ENCODE assay signal across 1 cellular context in the genomic region with DNA sequence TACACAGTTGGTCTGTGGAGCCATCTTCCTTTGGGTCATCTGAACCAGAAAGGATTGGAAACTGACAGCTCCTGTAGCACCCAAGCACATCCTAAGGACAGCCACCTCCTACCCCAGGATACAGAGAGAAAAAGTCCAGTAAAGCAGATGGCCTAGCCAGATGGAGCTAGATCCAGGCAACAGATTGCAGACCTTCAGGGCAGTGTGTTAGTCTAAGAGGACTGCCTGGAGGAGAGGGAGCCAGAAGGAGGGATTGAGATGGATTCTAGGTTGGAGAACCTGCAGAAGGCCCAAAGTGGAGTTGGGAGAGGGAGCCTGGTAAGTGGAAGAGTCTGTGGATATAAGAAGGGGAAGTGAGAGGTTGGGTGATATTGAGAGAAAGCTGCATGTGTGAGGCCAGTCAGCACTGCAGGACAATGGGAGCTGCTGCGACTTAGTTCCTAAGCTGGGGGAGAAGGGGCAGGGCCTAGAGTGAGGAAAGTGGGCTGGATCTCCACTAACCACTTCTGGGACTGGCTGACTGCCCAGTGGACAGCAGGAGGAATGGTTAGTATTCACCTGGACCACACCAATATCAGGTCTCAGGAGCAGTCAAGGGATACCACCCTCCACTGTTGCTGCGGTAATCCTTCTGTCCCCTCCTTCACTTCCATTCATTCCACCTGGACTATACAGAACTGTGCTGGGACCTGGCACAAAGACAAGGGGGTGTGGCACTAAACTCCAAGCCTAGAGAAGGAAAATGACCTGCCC.
TF ChIP-seq lines count a peak whose summit lies in the region.

No MANE protein-coding gene starts in this region.

TF ChIP-seq in H1, 55 proteins besides CTCF, POLR2A, EP300 and RAD21:
- no peak for TF ChIP-seq TBP (IDR thresholded peaks at IDR 0.05; ENCODE audit: low read depth, low read length)
- no peak for TF ChIP-seq YY1 (IDR thresholded peaks at IDR 0.05; ENCODE audit: low read depth, low read length)
- TF ChIP-seq, protein P1, sequence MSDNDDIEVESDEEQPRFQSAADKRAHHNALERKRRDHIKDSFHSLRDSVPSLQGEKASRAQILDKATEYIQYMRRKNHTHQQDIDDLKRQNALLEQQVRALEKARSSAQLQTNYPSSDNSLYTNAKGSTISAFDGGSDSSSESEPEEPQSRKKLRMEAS (IDR thresholded peaks at IDR 0.05) = no peak
- no peak for TF ChIP-seq TAF7 (optimal IDR thresholded peaks at IDR 0.05; ENCODE audit: borderline replicate concordance, low read depth, low read length)
- no peak for TF ChIP-seq KDM5A (IDR thresholded peaks at IDR 0.05; ENCODE audit: low read length)
- TF ChIP-seq TCF12 (IDR thresholded peaks at IDR 0.05; ENCODE audit: low read depth, low read length) = no peak
- no peak for TF ChIP-seq KDM4A (IDR thresholded peaks at IDR 0.05; ENCODE audit: low read depth, low read length, severe bottlenecking)
- no peak for TF ChIP-seq SIN3A (conservative IDR thresholded peaks at IDR 0.05 in 1 of 2, IDR thresholded peaks at IDR 0.05 in 1 of 2; ENCODE audit: low read depth in 1 of 2, low read length in 2 of 2)
- no peak for TF ChIP-seq RBBP5 (IDR thresholded peaks at IDR 0.05; ENCODE audit: borderline replicate concordance, low read depth, low read length)
- no peak for TF ChIP-seq EGR1 (IDR thresholded peaks at IDR 0.05; ENCODE audit: borderline replicate concordance, low read depth, low read length)
- no peak for TF ChIP-seq CBX8 (IDR thresholded peaks at IDR 0.05; ENCODE audit: borderline replicate concordance, low read depth, low read length)
- TF ChIP-seq, protein P2, sequence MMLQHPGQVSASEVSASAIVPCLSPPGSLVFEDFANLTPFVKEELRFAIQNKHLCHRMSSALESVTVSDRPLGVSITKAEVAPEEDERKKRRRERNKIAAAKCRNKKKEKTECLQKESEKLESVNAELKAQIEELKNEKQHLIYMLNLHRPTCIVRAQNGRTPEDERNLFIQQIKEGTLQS (IDR thresholded peaks at IDR 0.05; ENCODE audit: insufficient read depth, low read depth, low read length) = no peak
- no peak for TF ChIP-seq CTBP2 (IDR thresholded peaks at IDR 0.05; ENCODE audit: borderline replicate concordance, insufficient read depth, insufficient read length, low read length)
